In genomic region chr16:66258916-66259845, GRCh38 we compare ENCODE assay signal across 17 cellular contexts.
"Had no signal": no experiment of that assay in that cellular context is flagged by ENCODE, and none has a peak within 500 bp of the region (broad histone marks: within the 10 kb centered on the region; RNA-seq: fewer than 3 reads in every experiment).

No MANE protein-coding gene starts in this region.

- H3K9me3 Mint-ChIP-seq: activated naive CD4-positive, alpha-beta T cell treated with anti-CD3 and anti-CD28 coated beads, Interleukin-2, amount 10 ng/mL, durations not matched to agents 7 days and 5 days; activated T-cell treated with anti-CD3 and anti-CD28 coated beads, Interleukin-2, amount 50 U/mL, for 72 hours; stimulated activated naive CD8-positive, alpha-beta T cell treated with anti-CD3 and anti-CD28 coated beads, Interleukin-15, Interleukin-2, amounts not matched to agents 100 ng/mL and 50 ng/mL, for 24 hours; WTC11 had no signal

- H3K36me3 Mint-ChIP-seq: activated naive CD4-positive, alpha-beta T cell treated with anti-CD3 and anti-CD28 coated beads, Interleukin-2, amount 10 ng/mL, durations not matched to agents 7 days and 5 days; WTC11 had no signal

- H3K27ac Mint-ChIP-seq: activated naive CD4-positive, alpha-beta T cell treated with anti-CD3 and anti-CD28 coated beads, Interleukin-2, amount 10 ng/mL, durations not matched to agents 7 days and 5 days; activated T-cell treated with anti-CD3 and anti-CD28 coated beads, Interleukin-2, amount 50 U/mL, for 72 hours; progenitor cell of endocrine pancreas; stimulated activated naive CD8-positive, alpha-beta T cell treated with anti-CD3 and anti-CD28 coated beads, Interleukin-15, Interleukin-2, amounts not matched to agents 100 ng/mL and 50 ng/mL, for 24 hours; WTC11 had no signal

- H3K4me1 Mint-ChIP-seq: activated naive CD4-positive, alpha-beta T cell treated with anti-CD3 and anti-CD28 coated beads, Interleukin-2, amount 10 ng/mL, durations not matched to agents 7 days and 5 days; WTC11 had no signal

- H3K36me3 ChIP-seq: cardiac muscle cell, left lung, thyroid gland had no signal

- ATAC-seq: activated T-cell treated with anti-CD3 and anti-CD28 coated beads, Interleukin-2, amount 50 U/mL, for 72 hours; foreskin keratinocyte; left lung; WTC11 had no signal

- DNase-seq: activated effector memory CD4-positive, alpha-beta T cell treated with Interleukin-2 at 50 U/mL for 16 hours; activated naive CD4-positive, alpha-beta T cell treated with anti-CD3 and anti-CD28 coated beads, Interleukin-2, amount 10 ng/mL, durations not matched to agents 7 days and 5 days; activated T-cell treated with anti-CD3 and anti-CD28 coated beads, Interleukin-2, amount 50 U/mL, for 72 hours; erythroblast; foreskin keratinocyte; kidney glomerular epithelial cell; left lung; midbrain; retina; stimulated activated CD4-positive, alpha-beta T cell treated with anti-CD3 and anti-CD28 coated beads, Interleukin-4, amount 100 ng/mL, for 24 hours; substantia nigra; T1000; thyroid gland had no signal

- H3K4me3 Mint-ChIP-seq: activated naive CD4-positive, alpha-beta T cell treated with anti-CD3 and anti-CD28 coated beads, Interleukin-2, amount 10 ng/mL, durations not matched to agents 7 days and 5 days; activated T-cell treated with anti-CD3 and anti-CD28 coated beads, Interleukin-2, amount 50 U/mL, for 72 hours; stimulated activated naive CD8-positive, alpha-beta T cell treated with anti-CD3 and anti-CD28 coated beads, Interleukin-15, Interleukin-2, amounts not matched to agents 100 ng/mL and 50 ng/mL, for 24 hours; WTC11 had no signal

- H3K4me3 ChIP-seq: cardiac muscle cell, left lung, thyroid gland had no signal

- H3K9me3 ChIP-seq: left lung, thyroid gland had no signal

- H3K27ac ChIP-seq: cardiac muscle cell, foreskin keratinocyte, left lung, thyroid gland had no signal

- H3K4me1 ChIP-seq: foreskin keratinocyte, thyroid gland had no signal

- H3K27me3 ChIP-seq: cardiac muscle cell, left lung, thyroid gland had no signal
